ENCODE assay signal across 8 cellular contexts in genomic region chr1:36159614-36160387, GRCh38. TPM values are rescaled to one million over a fixed set of nuclear protein-coding genes. Genes with fewer than 3 reads are reported as not detected.
DNase-seq lines count a peak whose midpoint lies in the region; TF ChIP-seq lines count a peak whose summit lies in the region.

No MANE protein-coding gene starts in this region.

- WGBS in stomach, 5 donors = 81 to 93% (median 90%) methylated on average over 9 to 10 of the region's 10 CpGs

- H3K36me3 ChIP-seq in stomach = peaks cover 0 to 8% (median 0%) of the 10 kb centered on the region in 4 donors

- no peaks in the 10 kb centered on the region for H3K9me3 ChIP-seq in stomach

- peak overlapping the region; percentile 96 for H3K27ac ChIP-seq in HL-60 (replicated peaks)
- peak overlapping the region in 4 of 5 donors; percentile 87 to 100 (median 94) for H3K27ac ChIP-seq in stomach

- TF ChIP-seq POLR2A in stomach (IDR thresholded peaks at IDR 0.05) = no peak

- H3K27me3 Mint-ChIP-seq in activated naive CD4-positive, alpha-beta T cell treated with anti-CD3 and anti-CD28 coated beads, Interleukin-2, amount 10 ng/mL, durations not matched to agents 7 days and 5 days = no peaks in the 10 kb centered on the region

- peaks cover 74% of the 10 kb centered on the region for H3K4me1 Mint-ChIP-seq in activated naive CD4-positive, alpha-beta T cell treated with anti-CD3 and anti-CD28 coated beads, Interleukin-2, amount 10 ng/mL, durations not matched to agents 7 days and 5 days

- CTCF ChIA-PET in activated naive CD4-positive, alpha-beta T cell treated with anti-CD3 and anti-CD28 coated beads, Interleukin-2, amount 10 ng/mL, durations not matched to agents 7 days and 5 days (lab: Charles Lee) = interaction anchor here (0.6 to 8.2 kb wide), 6 partner anchors 9 to 126 kb away, joined by 3 to 72 read pairs (median 6); partner anchors contain the start of gene TRAPPC3

- H3K27ac Mint-ChIP-seq in activated naive CD4-positive, alpha-beta T cell treated with anti-CD3 and anti-CD28 coated beads, Interleukin-2, amount 10 ng/mL, durations not matched to agents 7 days and 5 days = peak overlapping the region; percentile 91

- H3K27me3 ChIP-seq in HL-60 (ENCODE audit: insufficient read depth, poor library complexity, severe bottlenecking) = no peaks in the 10 kb centered on the region
- H3K27me3 ChIP-seq in stomach = no peaks in the 10 kb centered on the region

- no peaks in the 10 kb centered on the region for H3K9me3 Mint-ChIP-seq in activated naive CD4-positive, alpha-beta T cell treated with anti-CD3 and anti-CD28 coated beads, Interleukin-2, amount 10 ng/mL, durations not matched to agents 7 days and 5 days

- no peak for TF ChIP-seq CTCF in HL-60 (IDR thresholded peaks at IDR 0.05; ENCODE audit: insufficient read depth, low read length)
- TF ChIP-seq CTCF in stomach (IDR thresholded peaks at IDR 0.05) = no peak

- H3K4me3 ChIP-seq in HL-60 (replicated peaks; ENCODE audit: insufficient read depth, low read length) = no peak overlapping the region
- peak overlapping the region in 1 of 4 donors; percentile 41 for H3K4me3 ChIP-seq in stomach

- H3K4me1 ChIP-seq in stomach = peaks cover 64 to 84% (median 76%) of the 10 kb centered on the region in 4 donors

- no peak for TF ChIP-seq EP300 in stomach (IDR thresholded peaks at IDR 0.05)

- peak overlapping the region; percentile 71 for H3K4me3 Mint-ChIP-seq in activated naive CD4-positive, alpha-beta T cell treated with anti-CD3 and anti-CD28 coated beads, Interleukin-2, amount 10 ng/mL, durations not matched to agents 7 days and 5 days

- intact Hi-C loops in stomach (cut with DNase I; ENCODE audit: low total_unique reads) = no loop called here

- peaks cover 55% of the 10 kb centered on the region for H3K36me3 Mint-ChIP-seq in activated naive CD4-positive, alpha-beta T cell treated with anti-CD3 and anti-CD28 coated beads, Interleukin-2, amount 10 ng/mL, durations not matched to agents 7 days and 5 days

- DNase-seq in HL-60 (ENCODE audit: low read depth in 1 of 2, low spot score in 1 of 2) (no peak), inferior parietal cortex (ENCODE audit: extremely low spot score) (peak; percentile 63), stomach (no peak), MV-4-11 (lab: John Stamatoyannopoulos, UW) (no peak), AG08396 (ENCODE audit: low spot score) (no peak), DMS79 treated with DMSO at 0.1 percent for 48 hours (lab: John Stamatoyannopoulos, UW) (no peak)
- DNase-seq in activated naive CD4-positive, alpha-beta T cell treated with anti-CD3 and anti-CD28 coated beads, Interleukin-2, amount 10 ng/mL, durations not matched to agents 7 days and 5 days = no peak
- no peak for DNase-seq in activated CD4-positive, CD25-positive, alpha-beta regulatory T cell (lab: John Stamatoyannopoulos, UW)

RNA-seq across cellular contexts. Expression of gene MAP7D1, which starts 3.8 kb away (rescaled TPM):
- 100 to 1,000 TPM in 2 of 5 donors, 10 to 100 TPM in 3; 14.6 to 164 (median 40.3) TPM for total RNA-seq in stomach
- 10 to 100 TPM; 36.7 to 42.8 (median 42.4) TPM for polyA plus RNA-seq in stomach

RNA-seq across cellular contexts. Expression of gene TRAPPC3, which starts 10.5 kb away (rescaled TPM):
- 10 to 100 TPM in 4 of 5 donors, 1 to 10 TPM in 1; 8.9 to 63.9 (median 19.8) TPM for total RNA-seq in stomach
- polyA plus RNA-seq in stomach = 10 to 100 TPM; 61.1 to 64.0 (median 62.8) TPM

RNA-seq across cellular contexts. Expression of gene COL8A2, which starts 34.8 kb away (rescaled TPM):
- total RNA-seq in stomach = 10 to 100 TPM in 1 of 5 donors, 1 to 10 TPM in 4; 3.5 to 19.2 (median 5.5) TPM
- 1 to 10 TPM in 2 of 3 donors, under 1 TPM in 1; 0.92 to 5.0 (median 2.0) TPM for polyA plus RNA-seq in stomach
